In genomic region chr3:138463724-138464489, GRCh38 we compare ENCODE assay signal across 25 cellular contexts. TPM values are rescaled to one million over a fixed set of nuclear protein-coding genes. Genes with fewer than 3 reads are reported as not detected.
"Had no signal": no experiment of that assay in that cellular context is flagged by ENCODE, and none has a peak within 500 bp of the region (broad histone marks: within the 10 kb centered on the region; RNA-seq: fewer than 3 reads in every experiment).

No MANE protein-coding gene starts in this region.

- H3K27ac Mint-ChIP-seq: activated CD4-positive, alpha-beta memory T cell treated with anti-CD3 and anti-CD28 coated beads, Interleukin-2, amount 10 ng/mL, durations not matched to agents 7 days and 5 days; activated CD4-positive, alpha-beta T cell treated with anti-CD3 and anti-CD28 coated beads, Interleukin-2, amount 10 ng/mL, durations not matched to agents 7 days and 5 days; activated naive CD8-positive, alpha-beta T cell; activated T-helper 2 cell treated with anti-CD3 and anti-CD28 coated beads, Interferon-gamma antibody, Interleukin-2, Interleukin-4, amounts not matched to agents 10 μg/mL and 5 μg/mL and 100 μg/mL, durations not matched to agents 14 hours and 24 hours and 36 hours; mesothelial cell of epicardium; naive thymus-derived CD8-positive, alpha-beta T cell; T-helper 17 cell had no signal

- H3K36me3 Mint-ChIP-seq: activated naive CD8-positive, alpha-beta T cell; mesothelial cell of epicardium; naive thymus-derived CD8-positive, alpha-beta T cell had no signal

- H3K36me3 ChIP-seq: right lobe of liver, stomach, suprapubic skin had no signal

- H3K4me3 ChIP-seq: right lobe of liver, skin epidermis, stomach, suprapubic skin, tibial artery had no signal

- H3K4me1 ChIP-seq: parathyroid adenoma, right lobe of liver, stomach, tibial artery had no signal

- H3K4me3 Mint-ChIP-seq: activated CD4-positive, alpha-beta memory T cell treated with anti-CD3 and anti-CD28 coated beads, Interleukin-2, amount 10 ng/mL, durations not matched to agents 7 days and 5 days; activated CD4-positive, alpha-beta T cell treated with anti-CD3 and anti-CD28 coated beads, Interleukin-2, amount 10 ng/mL, durations not matched to agents 7 days and 5 days; activated naive CD8-positive, alpha-beta T cell; central memory CD8-positive, alpha-beta T cell; mesothelial cell of epicardium; naive thymus-derived CD8-positive, alpha-beta T cell; neural crest cell; T-helper 17 cell had no signal

- H3K27ac ChIP-seq: epithelial cell of prostate, parathyroid adenoma, right lobe of liver, skin epidermis, stomach, suprapubic skin, tibial artery had no signal

- H3K9me3 ChIP-seq: right lobe of liver, stomach, suprapubic skin, tibial artery had no signal

- DNase-seq: activated CD4-positive, alpha-beta memory T cell treated with anti-CD3 and anti-CD28 coated beads, Interleukin-2, amount 10 ng/mL, durations not matched to agents 7 days and 5 days; activated CD4-positive, alpha-beta T cell treated with anti-CD3 and anti-CD28 coated beads for 1 hour; activated CD4-positive, alpha-beta T cell treated with anti-CD3 and anti-CD28 coated beads, Interleukin-2, amount 10 ng/mL, durations not matched to agents 7 days and 5 days; activated naive CD4-positive, alpha-beta T cell treated with Interleukin-2 at 50 U/mL for 16 hours; activated T-cell treated with anti-CD3 and anti-CD28 coated beads, Interleukin-2, amount 50 U/mL, for 48 hours; anterior cingulate cortex; effector CD8-positive, alpha-beta T cell; mammary epithelial cell; occipital lobe; right lobe of liver; stimulated activated CD4-positive, alpha-beta T cell treated with anti-CD3 and anti-CD28 coated beads, Interleukin-12 subunit alpha, Interleukin-12 subunit beta, amount 100 ng/mL, for 4 hours; stimulated activated CD4-positive, alpha-beta T cell treated with anti-CD3 and anti-CD28 coated beads, Interleukin-4, amount 100 ng/mL, for 1 hour; stomach; T-helper 17 cell; tibial artery had no signal

- H3K9me3 Mint-ChIP-seq: activated CD4-positive, alpha-beta memory T cell treated with anti-CD3 and anti-CD28 coated beads, Interleukin-2, amount 10 ng/mL, durations not matched to agents 7 days and 5 days; activated CD4-positive, alpha-beta T cell treated with anti-CD3 and anti-CD28 coated beads, Interleukin-2, amount 10 ng/mL, durations not matched to agents 7 days and 5 days; activated T-helper 2 cell treated with anti-CD3 and anti-CD28 coated beads, Interferon-gamma antibody, Interleukin-2, Interleukin-4, amounts not matched to agents 10 μg/mL and 5 μg/mL and 100 μg/mL, durations not matched to agents 14 hours and 24 hours and 36 hours; central memory CD8-positive, alpha-beta T cell; mesothelial cell of epicardium; naive thymus-derived CD8-positive, alpha-beta T cell; neural crest cell had no signal

- H3K4me1 Mint-ChIP-seq: activated CD4-positive, alpha-beta memory T cell treated with anti-CD3 and anti-CD28 coated beads, Interleukin-2, amount 10 ng/mL, durations not matched to agents 7 days and 5 days; activated CD4-positive, alpha-beta T cell treated with anti-CD3 and anti-CD28 coated beads, Interleukin-2, amount 10 ng/mL, durations not matched to agents 7 days and 5 days; central memory CD8-positive, alpha-beta T cell; naive thymus-derived CD8-positive, alpha-beta T cell; neural crest cell; T-helper 17 cell had no signal

- ATAC-seq: naive thymus-derived CD8-positive, alpha-beta T cell; right lobe of liver; T-helper 17 cell had no signal

- H3K27me3 ChIP-seq: right lobe of liver, suprapubic skin had no signal

RNA-seq across cellular contexts. Expression of gene ESYT3, which starts 29.5 kb away (rescaled TPM):
- polyA plus RNA-seq: naive thymus-derived CD8-positive, alpha-beta T cell had no signal
